In the genomic region with DNA sequence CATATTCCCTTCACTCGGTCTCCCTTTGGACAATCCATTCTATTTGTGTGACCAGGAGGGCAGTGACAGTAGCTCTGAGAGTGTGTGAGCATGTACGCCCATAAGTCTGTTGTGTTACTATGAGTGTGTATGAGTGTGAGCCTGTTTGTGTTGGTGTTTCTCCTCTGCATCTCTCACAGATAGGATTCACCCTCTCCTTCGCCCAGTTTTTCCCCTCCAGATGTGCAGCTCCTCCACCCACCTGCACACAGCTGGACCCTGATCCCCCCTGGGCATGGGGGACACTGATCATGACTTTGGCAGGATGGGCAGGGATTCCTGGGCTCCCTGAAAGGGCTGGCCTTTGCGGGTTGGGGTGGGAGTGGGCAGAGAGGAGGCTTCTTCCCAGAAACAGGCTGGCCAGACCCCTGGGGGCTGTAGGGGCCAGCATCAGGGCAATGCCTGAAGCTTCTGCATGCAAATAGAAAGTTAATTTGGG, we compare ENCODE assay signal across 9 cellular contexts. TPM values are rescaled to one million over a fixed set of nuclear protein-coding genes. Genes with fewer than 3 reads are reported as not detected.
DNase-seq lines count a peak whose midpoint lies in the region; ATAC-seq and TF ChIP-seq lines count a peak whose summit lies in the region.
"Had no signal": no experiment of that assay in that cellular context is flagged by ENCODE, and none has a peak within 500 bp of the region (broad histone marks: within the 10 kb centered on the region; RNA-seq: fewer than 3 reads in every experiment).

No MANE protein-coding gene starts in this region.

- CTCF ChIA-PET in HCT116 (lab: Charles Lee): interaction anchor here (0.9 to 1.9 kb wide), 7 partner anchors 9 to 37 kb away, joined by 3 to 7 read pairs (median 4); a partner anchor contains a TSS

- H3K9me2 ChIP-seq in HCT116 (ENCODE audit: insufficient read depth) (no peaks in the 10 kb centered on the region), hepatocyte (replicated peaks; ENCODE audit: insufficient read depth) (no peaks in the 10 kb centered on the region)

- H3K4me2 ChIP-seq in HCT116 (ENCODE audit: low read length) (peak overlapping the region; percentile 94), hepatocyte (peak overlapping the region; percentile 91)

- H3K9ac ChIP-seq in HCT116 (ENCODE audit: low read length) (peak overlapping the region; percentile 84), skeletal muscle tissue (ENCODE audit: low read depth in 1 of 3, low read length in 3 of 3) (peak overlapping the region; percentile 76 to 87 (median 85))

- intact Hi-C loops in HCT116 (cut with micrococcal nuclease): no loop called here

- 32% methylated on average over 4 of the region's 4 CpGs for WGBS in hepatocyte (ENCODE audit: low lambda C conversion rate, missing lambda C conversion rate)

- H2AFZ ChIP-seq in HCT116 (ENCODE audit: low read depth, low read length, poor library complexity, severe bottlenecking) (no peak overlapping the region), hepatocyte (peak overlapping the region; percentile 80)

- RAD21 ChIA-PET in HCT116 (lab: Charles Lee; ENCODE audit: low non-redundant PET in 1 of 2, low total read pairs in 2 of 2, uncharacterized antibody in 2 of 2, unreplicated experiment in 2 of 2): no interaction called here

- H3K4me1 ChIP-seq in HCT116 (ENCODE audit: control insufficient read depth in 1 of 2, insufficient read depth in 2 of 2, low read length in 2 of 2) (peaks cover 61 to 73% of the 10 kb centered on the region in 2 experiments), hepatocyte (ENCODE audit: insufficient read depth) (peaks cover 53% of the 10 kb centered on the region), skeletal muscle tissue (ENCODE audit: control insufficient read depth in 3 of 3, insufficient read depth in 3 of 3, low read length in 3 of 3) (peaks cover 66 to 77% (median 66%) of the 10 kb centered on the region in 3 donors)

- H3K27me3 ChIP-seq in HCT116 (ENCODE audit: insufficient read depth, low read length): no peaks in the 10 kb centered on the region
- no peaks in the 10 kb centered on the region for H3K27me3 ChIP-seq in hepatocyte
- no peaks in the 10 kb centered on the region for H3K27me3 ChIP-seq in skeletal muscle tissue (ENCODE audit: control insufficient read depth in 3 of 3, insufficient read depth in 3 of 3, low read length in 3 of 3)

- H3K36me3 ChIP-seq in HCT116 (ENCODE audit: control insufficient read depth in 1 of 2, insufficient read depth in 2 of 2, low read length in 2 of 2) (peaks cover 0 to under 1% of the 10 kb centered on the region in 2 experiments; a peak in 2 of 4 replicates), hepatocyte (replicated peaks; ENCODE audit: insufficient read depth, low read depth) (no peaks in the 10 kb centered on the region), skeletal muscle tissue (ENCODE audit: control insufficient read depth in 3 of 3, insufficient read depth in 3 of 3, low read length in 3 of 3) (peaks cover 12 to 20% (median 12%) of the 10 kb centered on the region in 3 donors)

- H4K20me1 ChIP-seq in HCT116 (ENCODE audit: insufficient read depth) (no peaks in the 10 kb centered on the region), hepatocyte (ENCODE audit: insufficient read depth, poor library complexity, severe bottlenecking) (no peaks in the 10 kb centered on the region)

- H3K4me3 ChIP-seq in HCT116 (replicated peaks in 1 of 2; ENCODE audit: low read depth in 1 of 2, low read length in 2 of 2) (peak overlapping the region; percentile 62 to 84), WI38 (ENCODE audit: low read depth, low read length) (peak overlapping the region; percentile 84), hepatocyte (peak overlapping the region; percentile 96), skeletal muscle tissue (ENCODE audit: low read length in 3 of 3) (peak overlapping the region; percentile 60 to 82 (median 66))

- BruUV-seq in HCT116 (replicated peaks; lab: Mats Ljungman, UMichigan): TSS peak; percentile 47

- peaks cover 6% of the 10 kb centered on the region for H3K79me2 ChIP-seq in HCT116 (ENCODE audit: insufficient read depth, low read length)
- peaks cover 21% of the 10 kb centered on the region for H3K79me2 ChIP-seq in hepatocyte

- DNase-seq in HCT116 (ENCODE audit: low read depth, low spot score) (no peak), hepatocyte (ENCODE audit: low spot score) (no peak), T-helper 9 cell (no peak)

- POLR2A ChIA-PET in HCT116 (lab: Charles Lee): interaction anchor here (0.7 to 3.3 kb wide), 6 partner anchors 9 to 17 kb away, joined by 3 to 33 read pairs (median 8); a partner anchor contains a TSS

- H3K9me3 ChIP-seq in HCT116 (ENCODE audit: control insufficient read depth in 1 of 2, insufficient read depth in 1 of 2, low read depth in 1 of 2, low read length in 2 of 2) (no peaks in the 10 kb centered on the region), hepatocyte (ENCODE audit: low read depth) (no peaks in the 10 kb centered on the region), skeletal muscle tissue (ENCODE audit: control insufficient read depth in 3 of 3, low read length in 3 of 3) (no peaks in the 10 kb centered on the region)

- TF ChIP-seq RAD21 in HCT116 (IDR thresholded peaks at IDR 0.05; ENCODE audit: low read depth): no peak

- H3K27ac ChIP-seq in HCT116 (ENCODE audit: low read depth, low read length): peak overlapping the region; percentile 96
- H3K27ac ChIP-seq in hepatocyte: peak overlapping the region; percentile 96
- H3K27ac ChIP-seq in skeletal muscle tissue (ENCODE audit: low read depth, low read length): peak overlapping the region; percentile 99

- TF ChIP-seq CTCF in HCT116 (IDR thresholded peaks at IDR 0.05 in 2 of 3, conservative IDR thresholded peaks at IDR 0.05 in 1 of 3; ENCODE audit: borderline replicate concordance in 1 of 3, insufficient read depth in 1 of 3, low read depth in 2 of 3, low read length in 2 of 3) (no peak), WI38 (IDR thresholded peaks at IDR 0.05; ENCODE audit: low read depth, low read length) (no peak), hepatocyte (IDR thresholded peaks at IDR 0.05; ENCODE audit: poor library complexity) (no peak)

- no peak for TF ChIP-seq POLR2A in HCT116 (IDR thresholded peaks at IDR 0.05; ENCODE audit: borderline replicate concordance, extremely low read depth, insufficient read depth, insufficient read length)

- ATAC-seq in HCT116: no peak
- ATAC-seq in HG02885 (IDR thresholded peaks at IDR 0.05; ENCODE audit: poor library complexity, unreplicated experiment): no peak
- no peak for ATAC-seq in GM18858 (IDR thresholded peaks at IDR 0.05; ENCODE audit: unreplicated experiment)
- ATAC-seq in HG03342 (IDR thresholded peaks at IDR 0.05; ENCODE audit: unreplicated experiment): no peak

TF ChIP-seq in HCT116, 20 proteins besides CTCF, POLR2A, EP300 and RAD21 (continues in another document):
- TF ChIP-seq SP1 (IDR thresholded peaks at IDR 0.05; ENCODE audit: low read depth) (no peak), SRF (IDR thresholded peaks at IDR 0.05; ENCODE audit: low read depth) (no peak), SIN3A (IDR thresholded peaks at IDR 0.05; ENCODE audit: low read depth) (no peak), FOSL1 (IDR thresholded peaks at IDR 0.05; ENCODE audit: low read depth) (no peak), ELF1 (IDR thresholded peaks at IDR 0.05; ENCODE audit: borderline replicate concordance, low read depth) (no peak), EGR1 (IDR thresholded peaks at IDR 0.05; ENCODE audit: low read depth) (no peak), YY1 (IDR thresholded peaks at IDR 0.05; ENCODE audit: extremely low read depth, insufficient replicate concordance, low read depth, low read length) (no peak), POLR2AphosphoS5 (IDR thresholded peaks at IDR 0.05; ENCODE audit: low read depth, low read length) (no peak), ZNF274 (IDR thresholded peaks at IDR 0.05; ENCODE audit: low read depth, low read length) (no peak)
- TF ChIP-seq, protein P1, sequence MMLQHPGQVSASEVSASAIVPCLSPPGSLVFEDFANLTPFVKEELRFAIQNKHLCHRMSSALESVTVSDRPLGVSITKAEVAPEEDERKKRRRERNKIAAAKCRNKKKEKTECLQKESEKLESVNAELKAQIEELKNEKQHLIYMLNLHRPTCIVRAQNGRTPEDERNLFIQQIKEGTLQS (IDR thresholded peaks at IDR 0.05): no peak
- TF ChIP-seq, protein P2, sequence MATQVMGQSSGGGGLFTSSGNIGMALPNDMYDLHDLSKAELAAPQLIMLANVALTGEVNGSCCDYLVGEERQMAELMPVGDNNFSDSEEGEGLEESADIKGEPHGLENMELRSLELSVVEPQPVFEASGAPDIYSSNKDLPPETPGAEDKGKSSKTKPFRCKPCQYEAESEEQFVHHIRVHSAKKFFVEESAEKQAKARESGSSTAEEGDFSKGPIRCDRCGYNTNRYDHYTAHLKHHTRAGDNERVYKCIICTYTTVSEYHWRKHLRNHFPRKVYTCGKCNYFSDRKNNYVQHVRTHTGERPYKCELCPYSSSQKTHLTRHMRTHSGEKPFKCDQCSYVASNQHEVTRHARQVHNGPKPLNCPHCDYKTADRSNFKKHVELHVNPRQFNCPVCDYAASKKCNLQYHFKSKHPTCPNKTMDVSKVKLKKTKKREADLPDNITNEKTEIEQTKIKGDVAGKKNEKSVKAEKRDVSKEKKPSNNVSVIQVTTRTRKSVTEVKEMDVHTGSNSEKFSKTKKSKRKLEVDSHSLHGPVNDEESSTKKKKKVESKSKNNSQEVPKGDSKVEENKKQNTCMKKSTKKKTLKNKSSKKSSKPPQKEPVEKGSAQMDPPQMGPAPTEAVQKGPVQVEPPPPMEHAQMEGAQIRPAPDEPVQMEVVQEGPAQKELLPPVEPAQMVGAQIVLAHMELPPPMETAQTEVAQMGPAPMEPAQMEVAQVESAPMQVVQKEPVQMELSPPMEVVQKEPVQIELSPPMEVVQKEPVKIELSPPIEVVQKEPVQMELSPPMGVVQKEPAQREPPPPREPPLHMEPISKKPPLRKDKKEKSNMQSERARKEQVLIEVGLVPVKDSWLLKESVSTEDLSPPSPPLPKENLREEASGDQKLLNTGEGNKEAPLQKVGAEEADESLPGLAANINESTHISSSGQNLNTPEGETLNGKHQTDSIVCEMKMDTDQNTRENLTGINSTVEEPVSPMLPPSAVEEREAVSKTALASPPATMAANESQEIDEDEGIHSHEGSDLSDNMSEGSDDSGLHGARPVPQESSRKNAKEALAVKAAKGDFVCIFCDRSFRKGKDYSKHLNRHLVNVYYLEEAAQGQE (IDR thresholded peaks at IDR 0.05; ENCODE audit: low read depth): no peak

RNA-seq across cellular contexts. Expression of a gene that starts 14.5 kb away (rescaled TPM):
- 36.2 TPM for total RNA-seq in HCT116 (2021; ENCODE audit: unreplicated experiment)
- polyA plus RNA-seq in HCT116 (2012): 19.1 and 21.7 TPM in 2 replicates
- 45.8 and 51.8 TPM in 2 replicates for total RNA-seq in hepatocyte
- polyA plus RNA-seq in hepatocyte: 71.1 and 73.0 TPM in 2 replicates
- total RNA-seq in skeletal muscle tissue: 54.8 TPM

RNA-seq across cellular contexts. Expression of a gene that starts 49.7 kb away (rescaled TPM):
- total RNA-seq in HCT116 (2021; ENCODE audit: unreplicated experiment): 147 TPM
- 102 and 105 TPM in 2 replicates for polyA plus RNA-seq in HCT116 (2012)
- 177 and 190 TPM in 2 replicates for total RNA-seq in hepatocyte
- 166 and 194 TPM in 2 replicates for polyA plus RNA-seq in hepatocyte
- 61.1 TPM for total RNA-seq in skeletal muscle tissue

RNA-seq across cellular contexts. Expression of a gene that starts 56.2 kb away (rescaled TPM):
- total RNA-seq in HCT116 (2021; ENCODE audit: unreplicated experiment) (12.1 TPM), hepatocyte (20.6 and 21.0 TPM in 2 replicates), skeletal muscle tissue (26.6 TPM)
- 8.6 and 12.5 TPM in 2 replicates for polyA plus RNA-seq in HCT116 (2012)
- polyA plus RNA-seq in hepatocyte: 12.3 and 12.6 TPM in 2 replicates

RNA-seq across cellular contexts. Expression of a gene that starts 57.5 kb away (rescaled TPM):
- total RNA-seq in HCT116 (2021; ENCODE audit: unreplicated experiment): 0.15 TPM
- polyA plus RNA-seq in HCT116 (2012): 0.12 TPM in 1 of 2 replicates, not detected in the other
- total RNA-seq in hepatocyte: 6.6 and 10.2 TPM in 2 replicates
- polyA plus RNA-seq in hepatocyte: 10.7 and 15.1 TPM in 2 replicates
- 0.52 TPM for total RNA-seq in skeletal muscle tissue
- total RNA-seq: renal cortical epithelial cell had no signal
